In genomic region chr13:31846984-31847752, GRCh38 we compare ENCODE assay signal across 8 cellular contexts.
DNase-seq lines count a peak whose midpoint lies in the region; ATAC-seq and TF ChIP-seq lines count a peak whose summit lies in the region.

No MANE protein-coding gene starts in this region.

- H3K27ac Mint-ChIP-seq in activated B cell treated with CpG ODN at 0.5 μM for 24 hours, result no peak overlapping the region

- TF ChIP-seq CTCF in activated B cell treated with CpG ODN at 0.5 μM for 24 hours (IDR thresholded peaks at IDR 0.05), result no peak

- H3K9ac ChIP-seq in skeletal muscle satellite cell (ENCODE audit: low read depth, low read length), result peak overlapping the region; percentile 80

- H3K36me3 ChIP-seq in skeletal muscle satellite cell (ENCODE audit: insufficient read depth, low read length), result no peaks in the 10 kb centered on the region

- H3K9me3 Mint-ChIP-seq in activated B cell treated with CpG ODN at 0.5 μM for 24 hours, result no peaks in the 10 kb centered on the region

- peak overlapping the region; percentile 84 for H3K4me2 ChIP-seq in skeletal muscle satellite cell (ENCODE audit: low read length)

- H3K27me3 Mint-ChIP-seq in activated B cell treated with CpG ODN at 0.5 μM for 24 hours, result peaks cover 27% of the 10 kb centered on the region

- CTCF ChIA-PET in activated B cell treated with CpG ODN at 0.5 μM for 24 hours (lab: Charles Lee), result no interaction called here

- no peaks in the 10 kb centered on the region for H3K9me3 ChIP-seq in skeletal muscle satellite cell (replicated peaks; ENCODE audit: low read length)

- peaks cover 9% of the 10 kb centered on the region for H3K4me1 Mint-ChIP-seq in activated B cell treated with CpG ODN at 0.5 μM for 24 hours

- peak; percentile 26 for ATAC-seq in HG02759 (IDR thresholded peaks at IDR 0.05; ENCODE audit: unreplicated experiment)
- peak; percentile 26 for ATAC-seq in activated B cell treated with CpG ODN at 0.5 μM for 24 hours (ENCODE audit: low read depth)
- peak; percentile 58 for ATAC-seq in left ventricle myocardium superior
- no peak for ATAC-seq in GM21786 (IDR thresholded peaks at IDR 0.05; ENCODE audit: unreplicated experiment)
- no peak for ATAC-seq in HG02571 (IDR thresholded peaks at IDR 0.05; ENCODE audit: unreplicated experiment)

- peaks cover 29% of the 10 kb centered on the region for H3K27me3 ChIP-seq in skeletal muscle satellite cell (ENCODE audit: control insufficient read depth, insufficient read depth, low read length)

- H3K4me3 Mint-ChIP-seq in activated B cell treated with CpG ODN at 0.5 μM for 24 hours, result peak overlapping the region; percentile 62

- intact Hi-C loops in activated B cell treated with CpG ODN at 0.5 μM for 24 hours (cut with micrococcal nuclease), result loop anchor here (2.0 to 10.0 kb wide), 7 partner anchors 16 to 1972 kb away; partner anchors contain the start of genes BRCA2, N4BP2L2, PDS5B and RFC3
- intact Hi-C loops in left ventricle myocardium superior (cut with micrococcal nuclease), result no loop called here

- no peaks in the 10 kb centered on the region for H3K4me1 ChIP-seq in skeletal muscle satellite cell (ENCODE audit: control insufficient read depth, insufficient read depth, low read length)

- H3K4me3 ChIP-seq in skeletal muscle satellite cell (ENCODE audit: low read length), result peak overlapping the region; percentile 86

- DNase-seq in EL (peak; percentile 32), activated B cell treated with CpG ODN at 0.5 μM for 24 hours (no peak), left ventricle myocardium superior (peak; percentile 62), HCEC 1CT (no peak)

- H3K36me3 Mint-ChIP-seq in activated B cell treated with CpG ODN at 0.5 μM for 24 hours (ENCODE audit: low read depth), result no peaks in the 10 kb centered on the region

- POLR2A ChIA-PET in activated B cell treated with CpG ODN at 0.5 μM for 24 hours (lab: Charles Lee), result interaction anchor here (1.5 kb wide), 1 partner anchor 468 kb away, joined by 5 read pairs; the partner anchor contains the start of genes BRCA2 and ZAR1L

Comparison
In these comparisons a context has a peak if more than half of its experiments do, and no peak if none do; other contexts are left out.
1. DNase-seq: peak in EL (single experiment) and left ventricle myocardium superior (single experiment); none in activated B cell treated with CpG ODN at 0.5 μM for 24 hours (single experiment) and HCEC 1CT (single experiment).
2. ATAC-seq: peak in HG02759 (single experiment), activated B cell treated with CpG ODN at 0.5 μM for 24 hours (single experiment) and left ventricle myocardium superior (single experiment); none in GM21786 (single experiment) and HG02571 (single experiment).